Comparison of ENCODE assay signal across 1 cellular context in genomic region chr10:29131952-29132820, GRCh38.
TF ChIP-seq lines count a peak whose summit lies in the region.

No MANE protein-coding gene starts in this region.

TF ChIP-seq in K562, 482 proteins besides CTCF, POLR2A, EP300 and RAD21 (continued from another document and continues in another):
- TF ChIP-seq ATF1 (CRISPR knock-in tag; IDR thresholded peaks at IDR 0.05) (no peak), ATF1 (tag; IDR thresholded peaks at IDR 0.05) (peak; percentile 60), MCM3 (IDR thresholded peaks at IDR 0.05) (no peak), ASH1L (IDR thresholded peaks at IDR 0.05; ENCODE audit: borderline replicate concordance, low read depth, partially characterized antibody) (no peak), NCOA4 (IDR thresholded peaks at IDR 0.05; ENCODE audit: partially characterized antibody) (no peak), ZNF318 (IDR thresholded peaks at IDR 0.05; ENCODE audit: borderline replicate concordance in 1 of 2, low read depth in 1 of 2) (no peak), PHF20 (IDR thresholded peaks at IDR 0.05; ENCODE audit: partially characterized antibody) (no peak), RBBP5 (IDR thresholded peaks at IDR 0.05; ENCODE audit: borderline replicate concordance, insufficient read depth, low read length, poor library complexity, severe bottlenecking) (peak; percentile 29), TEAD4 (IDR thresholded peaks at IDR 0.05; ENCODE audit: low read length) (peak; percentile 92), TEAD4 (CRISPR knock-in tag; IDR thresholded peaks at IDR 0.05; ENCODE audit: borderline replicate concordance) (no peak), ZNF644 (tag; IDR thresholded peaks at IDR 0.05; ENCODE audit: low read depth) (no peak; the same call in 1 of the 2 replicates), RREB1 (CRISPR knock-in tag; IDR thresholded peaks at IDR 0.05) (no peak), TFE3 (CRISPR knock-in tag; IDR thresholded peaks at IDR 0.05) (no peak), FOXA3 (CRISPR knock-in tag; conservative IDR thresholded peaks at IDR 0.05 in 1 of 2, IDR thresholded peaks at IDR 0.05 in 1 of 2) (peak; percentile 30 to 81; a peak in 2 of 4 replicates), AFF1 (IDR thresholded peaks at IDR 0.05; ENCODE audit: low read depth in 1 of 2, partially characterized antibody in 2 of 2) (peak in 1 of 2 experiments; percentile 52), BHLHE40 (IDR thresholded peaks at IDR 0.05; ENCODE audit: low read length) (peak; percentile 78; the same call in 1 of the 2 replicates), ARID1B (IDR thresholded peaks at IDR 0.05) (peak; percentile 98), HDAC3 (IDR thresholded peaks at IDR 0.05; ENCODE audit: borderline replicate concordance, partially characterized antibody) (peak; percentile 27), SAFB2 (IDR thresholded peaks at IDR 0.05; ENCODE audit: borderline replicate concordance, low read depth, low read length, severe bottlenecking) (no peak), ZHX1 (conservative IDR thresholded peaks at IDR 0.05; ENCODE audit: low read length) (no peak), FOXM1 (IDR thresholded peaks at IDR 0.05; ENCODE audit: low read depth) (peak; percentile 78), FOXM1 (CRISPR knock-in tag; IDR thresholded peaks at IDR 0.05; ENCODE audit: low read depth) (no peak), MAX (CRISPR knock-in tag; IDR thresholded peaks at IDR 0.05) (no peak), RBM25 (IDR thresholded peaks at IDR 0.05; ENCODE audit: low read depth, low read length, severe bottlenecking) (no peak), DEAF1 (CRISPR knock-in tag; IDR thresholded peaks at IDR 0.05) (no peak), ZNF830 (CRISPR knock-in tag; IDR thresholded peaks at IDR 0.05) (no peak), CHD2 (IDR thresholded peaks at IDR 0.05; ENCODE audit: low read depth, low read length) (no peak), ZNF79 (CRISPR knock-in tag; IDR thresholded peaks at IDR 0.05; ENCODE audit: low read depth) (no peak), NRF1 (conservative IDR thresholded peaks at IDR 0.05 in 1 of 2, IDR thresholded peaks at IDR 0.05 in 1 of 2) (no peak; a peak in 1 of 4 replicates)
